ENCODE assay signal across 8 cellular contexts in genomic region chr1:200802865-200803512, GRCh38.
DNase-seq lines count a peak whose midpoint lies in the region; ATAC-seq and TF ChIP-seq lines count a peak whose summit lies in the region.

No MANE protein-coding gene starts in this region.

- H3K9me3 ChIP-seq in T-helper 17 cell (ENCODE audit: control insufficient read depth, low read length, poor library complexity, severe bottlenecking): no peaks in the 10 kb centered on the region
- no peaks in the 10 kb centered on the region for H3K9me3 ChIP-seq in right cardiac atrium (ENCODE audit: control insufficient read depth, low read length)

- no peak overlapping the region for H3K27ac Mint-ChIP-seq in HFFc6
- no peak overlapping the region for H3K27ac Mint-ChIP-seq in T-helper 17 cell

- no peaks in the 10 kb centered on the region for H3K36me3 Mint-ChIP-seq in HFFc6 (ENCODE audit: low read depth)
- peaks cover 5% of the 10 kb centered on the region for H3K36me3 Mint-ChIP-seq in T-helper 17 cell (ENCODE audit: low read depth)

- H3K4me1 ChIP-seq in right cardiac atrium (ENCODE audit: control insufficient read depth, insufficient read depth, low read length): no peaks in the 10 kb centered on the region

- intact Hi-C loops in right cardiac atrium (cut with DNase I): loop anchor here (5.0 to 10.0 kb wide), 4 partner anchors 138 to 181 kb away; partner anchors contain the start of genes KIF14 (in 3 of the 4) and DDX59 (in 1 of the 4)
- intact Hi-C loops in sciatic nerve (cut with DNase I): loop anchor here (10.0 kb wide), 1 partner anchor 178 kb away; the partner anchor contains the start of gene KIF14

- H3K9me3 Mint-ChIP-seq in HFFc6: no peaks in the 10 kb centered on the region

- DNase-seq in ELR (ENCODE audit: low read depth) (peak; percentile 86), HFFc6 (peak; percentile 69), NCI-H1436 treated with DMSO at 0.1 percent for 48 hours (lab: John Stamatoyannopoulos, UW) (peak; percentile 25), T-helper 17 cell (peak; percentile 46 to 60 (median 52)), amygdala (lab: John Stamatoyannopoulos, UW) (peak in 54 of 56 donors; percentile 3 to 86 (median 44)), right cardiac atrium (peak; percentile 62 to 86 (median 72)), sciatic nerve (ENCODE audit: low spot score) (peak; percentile 85)

- H3K4me3 Mint-ChIP-seq in HFFc6: no peak overlapping the region
- H3K4me3 Mint-ChIP-seq in T-helper 17 cell: no peak overlapping the region

- WGBS in right cardiac atrium: 45% methylated on average over 2 of the region's 2 CpGs

- H3K4me1 Mint-ChIP-seq in HFFc6 (ENCODE audit: low read depth): peaks cover 19% of the 10 kb centered on the region
- peaks cover 11% of the 10 kb centered on the region for H3K4me1 Mint-ChIP-seq in T-helper 17 cell

- H3K27me3 Mint-ChIP-seq in HFFc6 (ENCODE audit: insufficient read depth): no peaks in the 10 kb centered on the region
- peaks cover 5% of the 10 kb centered on the region for H3K27me3 Mint-ChIP-seq in T-helper 17 cell

- no peak overlapping the region for H3K4me3 ChIP-seq in right cardiac atrium (ENCODE audit: low read length)

- H3K27me3 ChIP-seq in right cardiac atrium (ENCODE audit: control insufficient read depth, insufficient read depth): no peaks in the 10 kb centered on the region

- H3K27ac ChIP-seq in right cardiac atrium (ENCODE audit: low read length): no peak overlapping the region

- peak; percentile 99 for TF ChIP-seq CTCF in HFFc6 (IDR thresholded peaks at IDR 0.05)

- ATAC-seq in T-helper 17 cell (peak; percentile 79), right cardiac atrium (peak; percentile 80 to 85), sciatic nerve (peak; percentile 91), HG03442 (IDR thresholded peaks at IDR 0.05; ENCODE audit: unreplicated experiment) (no peak)

Comparison
In these comparisons a context has a peak if more than half of its experiments do, and no peak if none do; other contexts are left out.
1. DNase-seq: peak in every context shown above with its lines; median percentile 86 in ELR; 85 in sciatic nerve; 72 in right cardiac atrium; 69 in HFFc6; 52 in T-helper 17 cell; 44 in amygdala; 25 in NCI-H1436 treated with DMSO at 0.1 percent for 48 hours.